In the genomic region with DNA sequence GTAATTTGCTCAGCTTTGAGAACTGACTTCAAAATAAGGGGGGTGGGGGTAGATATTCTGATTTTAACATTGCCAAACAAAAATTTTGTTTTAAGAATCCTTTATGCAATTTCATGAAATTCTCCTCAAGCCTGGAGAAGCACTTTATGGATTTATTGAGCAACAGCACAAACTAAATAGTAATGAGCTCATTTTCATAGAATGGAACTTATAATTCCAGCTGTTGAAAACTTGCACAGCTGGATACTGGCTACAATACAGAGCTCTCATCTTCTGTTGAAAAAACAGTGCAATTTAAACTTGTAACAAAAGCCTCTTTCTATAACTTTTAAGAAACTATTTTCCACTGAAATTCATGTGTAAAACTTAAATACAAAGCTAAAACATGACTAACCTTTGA, we compare ENCODE assay signal across 22 cellular contexts.
DNase-seq lines count a peak whose midpoint lies in the region; ATAC-seq and TF ChIP-seq lines count a peak whose summit lies in the region.
"Had no signal": no experiment of that assay in that cellular context is flagged by ENCODE, and none has a peak within 500 bp of the region (broad histone marks: within the 10 kb centered on the region; RNA-seq: fewer than 3 reads in every experiment).

No MANE protein-coding gene starts in this region.

- H3K36me3 Mint-ChIP-seq in neural progenitor cell, result no peaks in the 10 kb centered on the region
- H3K36me3 Mint-ChIP-seq: CD14-positive monocyte had no signal

- intact Hi-C loops in Right ventricle myocardium inferior (cut with DNase I), result loop anchor here (10.0 kb wide), 1 partner anchor 109 kb away; no protein-coding TSS in a partner anchor
- intact Hi-C loops in sciatic nerve (cut with DNase I), result no loop called here

- H3K27ac ChIP-seq in right atrium auricular region (no peak overlapping the region), neural progenitor cell (no peak overlapping the region)
- H3K27ac ChIP-seq: 22Rv1, Peyer's patch, SJSA1 had no signal

- no peak overlapping the region for H3K9ac ChIP-seq in neural progenitor cell

- no peak overlapping the region for H2AFZ ChIP-seq in neural progenitor cell (replicated peaks)

- H3K9me3 ChIP-seq in right atrium auricular region (no peaks in the 10 kb centered on the region), neural progenitor cell (ENCODE audit: low read depth) (no peaks in the 10 kb centered on the region)
- H3K9me3 ChIP-seq: Peyer's patch, SJSA1 had no signal

- no peaks in the 10 kb centered on the region for H3K9me3 Mint-ChIP-seq in neural progenitor cell
- H3K9me3 Mint-ChIP-seq: CD14-positive monocyte had no signal

- H3F3A ChIP-seq in neural progenitor cell (ENCODE audit: low read depth), result no peaks in the 10 kb centered on the region

- H3K36me3 ChIP-seq in right atrium auricular region, result no peaks in the 10 kb centered on the region
- H3K36me3 ChIP-seq in neural progenitor cell, result no peaks in the 10 kb centered on the region
- H3K36me3 ChIP-seq: Peyer's patch, SJSA1 had no signal

- no peaks in the 10 kb centered on the region for H3K27me3 Mint-ChIP-seq in neural progenitor cell (ENCODE audit: insufficient read depth, low read depth)

- H3K4me1 ChIP-seq in right atrium auricular region, result peaks cover 0 to 4% of the 10 kb centered on the region in 2 donors
- no peaks in the 10 kb centered on the region for H3K4me1 ChIP-seq in neural progenitor cell
- H3K4me1 ChIP-seq: Peyer's patch, SJSA1 had no signal

- TF ChIP-seq CTCF in right atrium auricular region (IDR thresholded peaks at IDR 0.05) (no peak), neural progenitor cell (IDR thresholded peaks at IDR 0.05) (no peak)

- ATAC-seq in Right ventricle myocardium inferior (peak; percentile 73), sciatic nerve (peak; percentile 73)

- no peak overlapping the region for H3K4me2 ChIP-seq in neural progenitor cell

- H3K27ac Mint-ChIP-seq in neural progenitor cell, result no peak overlapping the region
- H3K27ac Mint-ChIP-seq: B cell had no signal

- H3K4me3 Mint-ChIP-seq in neural progenitor cell, result no peak overlapping the region
- H3K4me3 Mint-ChIP-seq: B cell, CD14-positive monocyte had no signal

- H3K4me3 ChIP-seq in right atrium auricular region (no peak overlapping the region), neural progenitor cell (no peak overlapping the region)
- H3K4me3 ChIP-seq: Peyer's patch, SJSA1 had no signal

- no peaks in the 10 kb centered on the region for H3K79me2 ChIP-seq in neural progenitor cell (ENCODE audit: low read depth)

- H3K4me1 Mint-ChIP-seq in neural progenitor cell, result peaks cover 7% of the 10 kb centered on the region
- H3K4me1 Mint-ChIP-seq: B cell had no signal

- DNase-seq in Right ventricle myocardium inferior (ENCODE audit: missing footprints) (no peak), right atrium auricular region (ENCODE audit: low spot score) (no peak), HCEC 1CT (peak; percentile 52), fibroblast of gingiva (ENCODE audit: low read depth) (peak; percentile 20), sciatic nerve (ENCODE audit: low spot score) (no peak), putamen (ENCODE audit: low spot score) (no peak), hypothalamus (lab: John Stamatoyannopoulos, UW) (no peak), neural progenitor cell (ENCODE audit: low spot score) (no peak)
- DNase-seq: EL, GF-D8, Kasumi-1, NCI-H1417, NCI-H1694 treated with DMSO at 0.1 percent for 48 hours, NCI-H2081 treated with DMSO at 0.1 percent for 48 hours, NCI-H2171 treated with DMSO at 0.1 percent for 48 hours, NCI-H524 treated with DMSO at 0.1 percent for 48 hours, NCI-H82, Peyer's patch had no signal

- no peaks in the 10 kb centered on the region for H3K27me3 ChIP-seq in right atrium auricular region
- no peaks in the 10 kb centered on the region for H3K27me3 ChIP-seq in neural progenitor cell
- H3K27me3 ChIP-seq: Peyer's patch had no signal

- H4K20me1 ChIP-seq in neural progenitor cell (ENCODE audit: low read depth), result no peaks in the 10 kb centered on the region

Comparison
In these comparisons a context has a peak if more than half of its experiments do, and no peak if none do; other contexts are left out.
1. DNase-seq: peak in HCEC 1CT (single experiment) and fibroblast of gingiva (single experiment); none in Right ventricle myocardium inferior (single experiment), right atrium auricular region (single experiment), sciatic nerve (single experiment), putamen (single experiment), hypothalamus (0 of 51) and neural progenitor cell (single experiment).